In the genomic region with DNA sequence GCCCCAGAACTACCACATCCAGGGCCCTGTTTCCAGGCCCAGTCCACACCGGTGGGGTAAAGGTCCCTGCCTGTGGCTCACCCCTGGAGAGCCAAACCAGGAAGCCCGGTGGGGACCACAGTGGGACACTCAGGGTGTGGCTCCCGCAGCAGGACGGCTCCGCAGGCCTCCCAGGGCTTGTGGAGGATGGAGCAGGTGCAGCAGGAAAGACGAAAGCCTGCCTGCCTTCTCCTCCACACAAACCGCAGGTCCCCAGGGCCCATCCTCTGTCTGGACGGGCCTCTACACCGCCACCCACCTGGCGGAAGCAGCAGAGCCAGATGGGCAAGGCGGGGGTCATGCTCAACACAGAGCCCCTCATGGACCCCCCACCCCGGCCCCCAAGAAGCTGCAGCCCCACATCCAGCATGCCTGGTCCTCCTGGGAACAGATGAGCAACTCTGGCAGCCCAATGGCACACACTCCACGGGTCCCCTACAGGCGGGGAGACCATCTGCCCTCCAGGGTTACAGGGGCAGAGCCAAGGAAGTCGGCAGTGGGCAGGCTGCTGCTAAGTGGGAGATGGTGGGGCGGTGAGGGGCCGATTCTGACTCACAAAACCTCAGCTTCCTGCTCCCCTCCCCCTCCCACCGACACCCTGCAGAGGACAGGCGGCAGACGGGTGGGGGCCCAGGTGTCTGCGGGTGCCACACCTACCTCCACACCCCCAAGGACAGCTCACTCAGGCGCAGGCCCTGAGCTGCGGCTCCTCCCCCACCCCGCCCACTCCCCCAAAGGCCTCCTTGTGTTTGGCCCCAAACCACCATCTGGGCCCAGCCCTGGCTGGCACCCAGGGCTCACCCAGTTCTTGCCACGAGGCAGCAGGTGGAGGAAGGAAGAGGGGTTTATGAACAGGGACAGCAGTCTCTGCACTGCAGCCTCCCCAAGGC, we compare ENCODE assay signal across 9 cellular contexts. TPM values are rescaled to one million over a fixed set of nuclear protein-coding genes. Genes with fewer than 3 reads are reported as not detected.
DNase-seq lines count a peak whose midpoint lies in the region; ATAC-seq, FAIRE-seq and TF ChIP-seq lines count a peak whose summit lies in the region.
"Had no signal": no experiment of that assay in that cellular context is flagged by ENCODE, and none has a peak within 500 bp of the region (broad histone marks: within the 10 kb centered on the region; RNA-seq: fewer than 3 reads in every experiment).

No MANE protein-coding gene starts in this region.

- TF ChIP-seq CTCF in HFFc6 (IDR thresholded peaks at IDR 0.05) (no peak), NB4 (IDR thresholded peaks at IDR 0.05; ENCODE audit: low read depth, low read length) (peak; percentile 7), bronchial epithelial cell (IDR thresholded peaks at IDR 0.05; ENCODE audit: insufficient read depth, low read length, severe bottlenecking) (no peak), pancreas (IDR thresholded peaks at IDR 0.05) (no peak), SK-N-SH (IDR thresholded peaks at IDR 0.05) (no peak)

- H3K4me1 ChIP-seq in pancreas: peaks cover 26 to 34% (median 33%) of the 10 kb centered on the region in 3 donors
- H3K4me1 ChIP-seq in SK-N-SH (ENCODE audit: control insufficient read depth in 1 of 2, insufficient read depth in 2 of 2, low read depth in 1 of 2, low read length in 1 of 2): peaks cover 4 to 35% of the 10 kb centered on the region in 2 experiments; a peak in 2 of 4 replicates

- H3K9ac ChIP-seq in SK-N-SH: no peak overlapping the region

- H3K36me3 ChIP-seq in bronchial epithelial cell (ENCODE audit: control insufficient read depth, insufficient read depth, low read length) (peaks cover 30% of the 10 kb centered on the region), pancreas (peaks cover 6 to 32% (median 27%) of the 10 kb centered on the region in 3 donors), SK-N-SH (replicated peaks in 1 of 2; ENCODE audit: control insufficient read depth in 1 of 2, insufficient read depth in 2 of 2, low read length in 1 of 2) (peaks cover 0 to 32% of the 10 kb centered on the region in 2 experiments)

- no peak overlapping the region for H2AFZ ChIP-seq in SK-N-SH (ENCODE audit: low read depth)

- no peak overlapping the region for H3K4me2 ChIP-seq in SK-N-SH

- CTCF ChIA-PET in SK-N-SH (lab: Yijun Ruan, JAX): interaction anchor here (1.1 to 1.9 kb wide), 3 partner anchors 12 to 144 kb away, joined by 3 to 8 read pairs (median 4); no protein-coding TSS in a partner anchor

- H3K4me1 Mint-ChIP-seq in HFFc6 (ENCODE audit: low read depth): peaks cover 28% of the 10 kb centered on the region

- peak overlapping the region in 1 of 4 donors; percentile 3 for H3K27ac ChIP-seq in pancreas
- H3K27ac ChIP-seq in SK-N-SH (ENCODE audit: low read depth in 2 of 2, low read length in 1 of 2): no peak overlapping the region

- no peak overlapping the region for H3K4me3 Mint-ChIP-seq in HFFc6

- H3K79me2 ChIP-seq in SK-N-SH (ENCODE audit: insufficient read depth): peaks cover 63% of the 10 kb centered on the region

- peak; percentile 93 for DNase-seq in GM12892 (ENCODE audit: insufficient read length)
- DNase-seq in HFFc6: no peak
- DNase-seq in NB4 (ENCODE audit: low read depth): peak; percentile 99
- DNase-seq in activated CD4-positive, CD25-positive, alpha-beta regulatory T cell treated with anti-CD3 and anti-CD28 coated beads, Interleukin-2, amount 50 U/mL, for 16 hours (ENCODE audit: low read depth, low spot score): peak; percentile 86
- DNase-seq in bronchial epithelial cell (ENCODE audit: low read depth): peak; percentile 78
- peak in 5 of 6 donors; percentile 65 to 84 (median 71) for DNase-seq in pancreas
- DNase-seq in occipital lobe (lab: John Stamatoyannopoulos, UW): no peak
- no peak for DNase-seq in SK-N-SH

- H3K9me2 ChIP-seq in SK-N-SH: no peaks in the 10 kb centered on the region

- no peak for TF ChIP-seq EP300 in SK-N-SH (IDR thresholded peaks at IDR 0.05; ENCODE audit: borderline replicate concordance in 1 of 2, low read depth in 1 of 2, low read length in 1 of 2)

- peaks cover 4% of the 10 kb centered on the region; the same call in 1 of the 2 replicates for H3K36me3 Mint-ChIP-seq in HFFc6 (ENCODE audit: low read depth)

- H3K9me3 Mint-ChIP-seq in HFFc6: no peaks in the 10 kb centered on the region

- TF ChIP-seq RAD21 in SK-N-SH (IDR thresholded peaks at IDR 0.05; ENCODE audit: low read length): no peak

- H3K27me3 Mint-ChIP-seq in HFFc6 (ENCODE audit: insufficient read depth): peaks cover 5% of the 10 kb centered on the region

- no peaks in the 10 kb centered on the region for H3F3A ChIP-seq in SK-N-SH (replicated peaks; ENCODE audit: insufficient read depth)

- ATAC-seq in pancreas: peak; percentile 11 to 75 (median 52)

- H3K4me3 ChIP-seq in NB4 (ENCODE audit: low read depth, low read length) (peak overlapping the region; percentile 25), bronchial epithelial cell (ENCODE audit: low read depth, low read length) (no peak overlapping the region), pancreas (no peak overlapping the region), SK-N-SH (ENCODE audit: low read depth in 2 of 2, low read length in 1 of 2) (no peak overlapping the region)

- 49 to 52% methylated on average over 19 to 25 of the region's 25 CpGs for WGBS in pancreas, 2 donors
- WGBS in SK-N-SH (ENCODE audit: low lambda C conversion rate): 81% methylated on average over 11 of the region's 25 CpGs

- TF ChIP-seq POLR2A in GM12892 (IDR thresholded peaks at IDR 0.05; ENCODE audit: low read depth, low read length) (peak; percentile 44; the same call in 1 of the 2 replicates), NB4 (IDR thresholded peaks at IDR 0.05; ENCODE audit: extremely low read depth, insufficient read length) (no peak)

- peak; percentile 99 for FAIRE-seq in GM12892 (lab: Jason Lieb, UNC)
- FAIRE-seq in bronchial epithelial cell (lab: Jason Lieb, UNC): no peak
- FAIRE-seq in pancreas (lab: Jason Lieb, UNC): no peak

- intact Hi-C loops in pancreas (cut with DNase I): loop anchor here in 1 of 3 donors (10.0 kb wide), 1 partner anchor 55 kb away; no protein-coding TSS in a partner anchor

- H3K27ac Mint-ChIP-seq in HFFc6: peak overlapping the region; percentile 40; the same call in 1 of the 2 replicates

- POLR2A ChIA-PET in SK-N-SH (lab: Yijun Ruan, JAX): interaction anchor here (1.1 kb wide), 1 partner anchor 55 kb away, joined by 3 read pairs; the partner anchor contains the start of gene SCO2

- H3K27me3 ChIP-seq in bronchial epithelial cell (ENCODE audit: control insufficient read depth, insufficient read depth, low read length): no peaks in the 10 kb centered on the region
- no peaks in the 10 kb centered on the region for H3K27me3 ChIP-seq in pancreas
- H3K27me3 ChIP-seq in SK-N-SH (ENCODE audit: insufficient read depth): no peaks in the 10 kb centered on the region

- H3K9me3 ChIP-seq in pancreas (no peaks in the 10 kb centered on the region), SK-N-SH (no peaks in the 10 kb centered on the region)

- peaks cover 65% of the 10 kb centered on the region for H4K20me1 ChIP-seq in SK-N-SH (ENCODE audit: insufficient read depth)

TF ChIP-seq in SK-N-SH, 30 proteins besides CTCF, POLR2A, EP300 and RAD21 (continues in another document):
- TF ChIP-seq FOXM1 (IDR thresholded peaks at IDR 0.05; ENCODE audit: low read depth) (no peak), RFX5 (IDR thresholded peaks at IDR 0.05; ENCODE audit: low read length) (no peak)

RNA-seq across cellular contexts. Expression of gene SBF1, which starts 5.2 kb away (rescaled TPM):
- 11.6 TPM for polyA plus RNA-seq in GM12892 (2012; ENCODE audit: missing spikeins)
- 10 to 100 TPM; 63.9 to 76.7 (median 71.2) TPM for total RNA-seq in HFFc6 (2021; fragmentation: NEBNext Ultra II Directional; extraction: Animal tissue kit (Norgen Biotek cat#: 25700))
- total RNA-seq in bronchial epithelial cell: 123 and 129 TPM in 2 replicates
- 10 to 100 TPM; 36.8 to 76.2 (median 56.1) TPM for total RNA-seq in pancreas
- 10 to 100 TPM; 51.8 to 76.5 TPM for polyA plus RNA-seq in pancreas
- 97.0 TPM for total RNA-seq in occipital lobe
- 24.2 and 29.1 TPM in 2 replicates for polyA plus RNA-seq in SK-N-SH (2012; rRNA removed)
- polyA plus RNA-seq in SK-N-SH (2012; cell fraction: cytosol; rRNA removed): 7.5 and 15.9 TPM in 2 replicates
- 95.7 and 113 TPM in 2 replicates for polyA plus RNA-seq in SK-N-SH (2012; cell fraction: nucleus; rRNA removed)

RNA-seq across cellular contexts. Expression of gene ADM2, which starts 11.7 kb away (rescaled TPM):
- polyA plus RNA-seq in GM12892 (2012; ENCODE audit: missing spikeins): 0.19 TPM
- 1 to 10 TPM in 5 of 6 experiments, under 1 TPM in 1; 0.91 to 3.4 (median 1.2) TPM for total RNA-seq in HFFc6 (2021; fragmentation: NEBNext Ultra II Directional; extraction: Animal tissue kit (Norgen Biotek cat#: 25700))
- total RNA-seq in bronchial epithelial cell (3.7 and 5.4 TPM in 2 replicates), pancreas (10 to 100 TPM in 1 of 6 donors, 1 to 10 TPM in 5; 4.1 to 44.3 (median 6.4) TPM), occipital lobe (not detected)
- polyA plus RNA-seq in pancreas (1 to 10 TPM; 2.1 to 4.8 TPM), SK-N-SH (2012; rRNA removed) (0.49 and 0.61 TPM in 2 replicates)
- polyA plus RNA-seq in SK-N-SH (2012; cell fraction: cytosol; rRNA removed): 0.42 and 0.54 TPM in 2 replicates
- 1.4 TPM in 2 replicates for polyA plus RNA-seq in SK-N-SH (2012; cell fraction: nucleus; rRNA removed)

RNA-seq across cellular contexts. Expression of gene MIOX, which starts 17.0 kb away (rescaled TPM):
- not detected for polyA plus RNA-seq in GM12892 (2012; ENCODE audit: missing spikeins)
- total RNA-seq in HFFc6 (2021; fragmentation: NEBNext Ultra II Directional; extraction: Animal tissue kit (Norgen Biotek cat#: 25700)): not detected
- not detected in 2 replicates for total RNA-seq in bronchial epithelial cell
- total RNA-seq in pancreas: under 1 TPM in 3 of 6 donors, not detected in 3; 0.40 to 0.54 (median 0.50) TPM
- 1 to 10 TPM; 1.5 to 2.9 TPM for polyA plus RNA-seq in pancreas
- total RNA-seq in occipital lobe: not detected
- polyA plus RNA-seq in SK-N-SH (2012; rRNA removed): 0.05 and 0.06 TPM in 2 replicates
- polyA plus RNA-seq in SK-N-SH (2012; cell fraction: cytosol; rRNA removed): not detected in 2 replicates
- 0.27 and 0.43 TPM in 2 replicates for polyA plus RNA-seq in SK-N-SH (2012; cell fraction: nucleus; rRNA removed)
- total RNA-seq: dermis microvascular lymphatic vessel endothelial cell had no signal

RNA-seq across cellular contexts. Expression of gene LMF2, which starts 37.9 kb away (rescaled TPM):
- polyA plus RNA-seq in GM12892 (2012; ENCODE audit: missing spikeins): 6.7 TPM
- 100 to 1,000 TPM; 110 to 133 (median 118) TPM for total RNA-seq in HFFc6 (2021; fragmentation: NEBNext Ultra II Directional; extraction: Animal tissue kit (Norgen Biotek cat#: 25700))
- 10.3 and 12.7 TPM in 2 replicates for total RNA-seq in bronchial epithelial cell
- total RNA-seq in pancreas: 100 to 1,000 TPM in 4 of 6 donors, 10 to 100 TPM in 2; 50.3 to 162 (median 122) TPM
- polyA plus RNA-seq in pancreas: 100 to 1,000 TPM; 142 to 175 TPM
- total RNA-seq in occipital lobe: 9.8 TPM
- 34.3 and 42.8 TPM in 2 replicates for polyA plus RNA-seq in SK-N-SH (2012; rRNA removed)
- 5.5 and 11.9 TPM in 2 replicates for polyA plus RNA-seq in SK-N-SH (2012; cell fraction: cytosol; rRNA removed)
- polyA plus RNA-seq in SK-N-SH (2012; cell fraction: nucleus; rRNA removed): 235 and 240 TPM in 2 replicates

RNA-seq across cellular contexts. Expression of gene NCAPH2, which starts 38.4 kb away (rescaled TPM):
- polyA plus RNA-seq in GM12892 (2012; ENCODE audit: missing spikeins): 29.4 TPM
- total RNA-seq in HFFc6 (2021; fragmentation: NEBNext Ultra II Directional; extraction: Animal tissue kit (Norgen Biotek cat#: 25700)): 10 to 100 TPM; 31.7 to 54.1 (median 50.0) TPM
- total RNA-seq in bronchial epithelial cell (28.3 and 44.2 TPM in 2 replicates), pancreas (10 to 100 TPM; 15.9 to 27.1 (median 23.0) TPM), occipital lobe (46.9 TPM)
- polyA plus RNA-seq in pancreas (10 to 100 TPM; 56.8 to 70.1 TPM), SK-N-SH (2012; rRNA removed) (21.1 and 22.4 TPM in 2 replicates)
- polyA plus RNA-seq in SK-N-SH (2012; cell fraction: cytosol; rRNA removed): 8.0 and 12.9 TPM in 2 replicates
- polyA plus RNA-seq in SK-N-SH (2012; cell fraction: nucleus; rRNA removed): 54.6 and 65.2 TPM in 2 replicates

Comparison
In these comparisons a context has a peak if more than half of its experiments do, and no peak if none do; other contexts are left out.
1. DNase-seq: peak in GM12892 (single experiment), NB4 (single experiment), activated CD4-positive, CD25-positive, alpha-beta regulatory T cell treated with anti-CD3 and anti-CD28 coated beads, Interleukin-2, amount 50 U/mL, for 16 hours (single experiment), bronchial epithelial cell (single experiment) and pancreas (5 of 6); none in HFFc6 (single experiment), occipital lobe (single experiment) and SK-N-SH (single experiment).